ENCODE assay signal across 1 cellular context in the genomic region with DNA sequence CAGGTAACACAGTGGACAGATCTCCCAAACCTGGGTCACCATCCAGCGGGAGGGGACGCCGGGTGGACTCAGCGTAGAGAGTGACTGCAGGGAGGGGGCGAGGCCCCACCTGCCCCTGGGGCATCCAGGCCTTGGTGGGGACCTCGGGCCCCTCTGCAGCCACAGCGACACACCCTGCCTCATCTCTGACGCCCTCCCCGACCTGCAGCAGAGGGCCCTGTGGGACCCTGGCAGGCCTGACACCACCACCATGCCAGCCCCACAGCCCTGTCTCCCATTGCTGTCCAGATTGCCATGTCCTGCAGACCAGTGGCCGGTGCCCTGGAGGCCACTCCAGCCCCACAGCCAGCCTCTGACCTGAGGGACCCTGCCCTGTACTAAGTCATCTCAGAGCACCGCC.
TF ChIP-seq lines count a peak whose summit lies in the region.

No MANE protein-coding gene starts in this region.

TF ChIP-seq in HCT116, 20 proteins besides CTCF, POLR2A, EP300 and RAD21 (continued from another document):
- TF ChIP-seq ELF1 (IDR thresholded peaks at IDR 0.05; ENCODE audit: borderline replicate concordance, low read depth): no peak
- no peak for TF ChIP-seq ATF3 (IDR thresholded peaks at IDR 0.05)
- TF ChIP-seq ZBTB33 (IDR thresholded peaks at IDR 0.05; ENCODE audit: extremely low read depth, insufficient replicate concordance, low read length): no peak
- TF ChIP-seq SP1 (IDR thresholded peaks at IDR 0.05; ENCODE audit: low read depth): no peak
- no peak for TF ChIP-seq TCF7L2 (IDR thresholded peaks at IDR 0.05; ENCODE audit: borderline replicate concordance, extremely low read depth, insufficient read depth, insufficient read length)
